18 cellular contexts compared by ENCODE assay signal in genomic region chr7:107882766-107883165, GRCh38.
"Had no signal": no experiment of that assay in that cellular context is flagged by ENCODE, and none has a peak within 500 bp of the region (broad histone marks: within the 10 kb centered on the region; RNA-seq: fewer than 3 reads in every experiment).

No MANE protein-coding gene starts in this region.

- DNase-seq: dermis blood vessel endothelial cell; esophagus squamous epithelium; foreskin keratinocyte; kidney; left colon; left ventricle myocardium superior; mesenchymal stem cell; midbrain; nucleus accumbens; ovary; right cardiac atrium; small intestine; stimulated activated CD4-positive, alpha-beta T cell treated with anti-CD3 and anti-CD28 coated beads, Interleukin-12 subunit alpha, Interleukin-12 subunit beta, amount 100 ng/mL, for 4 hours; stimulated activated naive CD4-positive, alpha-beta T cell; stomach; substantia nigra; transverse colon had no signal

- ATAC-seq: foreskin keratinocyte; left colon; left ventricle myocardium superior; natural killer cell treated with Interleukin-12 subunit alpha and Interleukin-12 subunit beta and Interleukin-15 and Interleukin-18, amount 100 ng/mL, for 72 hours; right cardiac atrium had no signal
